ENCODE assay signal across 9 cellular contexts in the genomic region with DNA sequence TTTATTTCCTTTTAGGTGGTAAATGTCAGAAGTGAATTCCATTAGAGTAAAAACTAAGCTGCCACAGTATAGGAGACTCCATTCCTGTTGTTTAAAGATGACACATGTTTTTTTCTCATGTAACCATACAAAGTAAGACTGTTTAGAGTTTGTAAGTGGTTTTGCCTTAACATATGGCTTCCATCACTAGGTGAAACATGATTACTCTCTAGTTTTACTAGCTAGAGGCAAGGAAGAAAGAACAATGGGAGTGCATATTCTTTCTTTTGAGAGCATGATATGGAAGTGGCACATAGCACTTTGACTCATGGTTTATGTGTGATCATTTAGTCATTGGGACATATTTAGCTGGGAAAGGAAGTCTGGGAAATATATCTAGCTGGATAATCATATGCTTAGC. TPM values are rescaled to one million over a fixed set of nuclear protein-coding genes. Genes with fewer than 3 reads are reported as not detected.
DNase-seq lines count a peak whose midpoint lies in the region; ATAC-seq, FAIRE-seq and TF ChIP-seq lines count a peak whose summit lies in the region.
"Had no signal": no experiment of that assay in that cellular context is flagged by ENCODE, and none has a peak within 500 bp of the region (broad histone marks: within the 10 kb centered on the region; RNA-seq: fewer than 3 reads in every experiment).

No MANE protein-coding gene starts in this region.

- peaks cover 44% of the 10 kb centered on the region for H3K4me1 Mint-ChIP-seq in osteocyte (ENCODE audit: unreplicated experiment)

- H3K27me3 Mint-ChIP-seq in osteocyte (ENCODE audit: unreplicated experiment), result no peaks in the 10 kb centered on the region

- DNase-seq in GM19239 (ENCODE audit: insufficient read length, low spot score) (no peak), RPMI7951 (ENCODE audit: low read depth) (peak; percentile 84), osteocyte (ENCODE audit: extremely low spot score, unreplicated experiment) (no peak), NCI-H2196 treated with DMSO at 0.1 percent for 48 hours (lab: John Stamatoyannopoulos, UW; ENCODE audit: unreplicated experiment) (no peak), mesenteric fat pad (ENCODE audit: low spot score) (no peak), middle frontal gyrus (ENCODE audit: extremely low spot score, low spot score) (no peak)
- DNase-seq: stimulated activated naive CD4-positive, alpha-beta T cell treated with Interleukin-2 at 50 U/mL for 16 hours had no signal

- peak; percentile 60 for FAIRE-seq in GM19239 (lab: Jason Lieb, UNC)

- H3K36me3 Mint-ChIP-seq in osteocyte (ENCODE audit: unreplicated experiment), result peaks cover 14% of the 10 kb centered on the region

- no peak for TF ChIP-seq CTCF in osteocyte (IDR thresholded peaks at IDR 0.05)

- no peaks in the 10 kb centered on the region for H3K9me3 Mint-ChIP-seq in osteocyte (ENCODE audit: unreplicated experiment)

- ATAC-seq in esophagus mucosa (peak; percentile 71), GM18519 (IDR thresholded peaks at IDR 0.05; ENCODE audit: low FRiP score, unreplicated experiment) (no peak)

- no peak overlapping the region for H3K4me3 Mint-ChIP-seq in osteocyte (ENCODE audit: unreplicated experiment)

- peak overlapping the region; percentile 74 for H3K27ac Mint-ChIP-seq in osteocyte (ENCODE audit: unreplicated experiment)

RNA-seq across cellular contexts. Expression of a gene that starts 7.7 kb away (rescaled TPM):
- 31.2 and 41.3 TPM in 2 replicates for total RNA-seq in RPMI7951 (2014; rRNA removed; shearing (Covaris generic))
- total RNA-seq in esophagus mucosa (55.0 TPM), osteocyte (71.1 and 71.2 TPM in 2 replicates), mesenteric fat pad (59.7 TPM)
